Comparison of ENCODE assay signal across 8 cellular contexts in the genomic region with DNA sequence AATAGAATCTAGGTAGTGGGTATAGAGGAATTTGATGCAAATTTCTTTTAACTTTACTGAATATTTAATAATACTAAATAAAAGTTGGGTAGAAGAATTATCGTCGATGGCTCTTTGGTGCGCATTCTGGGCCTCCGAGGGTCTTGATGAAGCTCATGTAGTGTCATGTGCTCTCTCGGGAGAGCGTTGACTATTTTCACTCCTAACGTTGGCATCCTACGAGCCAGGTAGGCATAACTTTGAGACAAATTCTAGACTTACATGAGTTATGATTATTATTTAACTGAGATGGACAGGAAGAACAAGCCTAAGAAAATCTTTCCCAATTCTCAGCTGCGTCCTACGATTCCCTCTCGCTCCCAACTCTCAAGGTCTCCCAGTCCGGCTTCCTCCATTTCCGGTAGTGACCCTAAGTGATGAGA. TPM values are rescaled to one million over a fixed set of nuclear protein-coding genes. Genes with fewer than 3 reads are reported as not detected.
DNase-seq lines count a peak whose midpoint lies in the region; ATAC-seq and TF ChIP-seq lines count a peak whose summit lies in the region.

No MANE protein-coding gene starts in this region.

- WGBS in SK-N-SH (ENCODE audit: low lambda C conversion rate), result 25% methylated on average over 13 of the region's 13 CpGs

- H3K9me2 ChIP-seq in SK-N-SH, result no peaks in the 10 kb centered on the region

- H3F3A ChIP-seq in SK-N-SH (replicated peaks; ENCODE audit: insufficient read depth), result peaks cover 6% of the 10 kb centered on the region

- peaks cover 18% of the 10 kb centered on the region; the same call in 1 of the 2 replicates for H4K20me1 ChIP-seq in SK-N-SH (ENCODE audit: insufficient read depth)

- no peaks in the 10 kb centered on the region for H3K36me3 ChIP-seq in SK-N-SH (replicated peaks in 1 of 2; ENCODE audit: control insufficient read depth in 1 of 2, insufficient read depth in 2 of 2, low read length in 1 of 2)
- H3K36me3 ChIP-seq in adipocyte (ENCODE audit: control insufficient read depth, insufficient read depth, low read length, severe bottlenecking), result no peaks in the 10 kb centered on the region
- H3K36me3 ChIP-seq in kidney epithelial cell (ENCODE audit: control insufficient read depth, insufficient read depth, low read length), result no peaks in the 10 kb centered on the region
- H3K36me3 ChIP-seq in stomach smooth muscle (ENCODE audit: control insufficient read depth in 2 of 2, insufficient read depth in 2 of 2, low read length in 2 of 2), result no peaks in the 10 kb centered on the region

- peak overlapping the region; percentile 77 to 86 for H3K4me3 ChIP-seq in SK-N-SH (ENCODE audit: low read depth in 2 of 2, low read length in 1 of 2)
- H3K4me3 ChIP-seq in adipocyte (ENCODE audit: low read length), result peak overlapping the region; percentile 91
- H3K4me3 ChIP-seq in kidney epithelial cell (ENCODE audit: low read depth, low read length), result peak overlapping the region; percentile 72
- H3K4me3 ChIP-seq in stomach smooth muscle (ENCODE audit: low read length in 2 of 2), result peak overlapping the region; percentile 70 to 88

- CTCF ChIA-PET in SK-N-SH (lab: Yijun Ruan, JAX), result interaction anchor here (0.5 to 1.9 kb wide), 5 partner anchors 12 to 61 kb away, joined by 3 to 5 read pairs (median 3); no protein-coding TSS in a partner anchor

- POLR2A ChIA-PET in SK-N-SH (lab: Yijun Ruan, JAX), result interaction anchor here (0.5 to 1.6 kb wide), 6 partner anchors 10 to 415 kb away, joined by 3 to 5 read pairs (median 4); a partner anchor contains a TSS

- H3K9ac ChIP-seq in SK-N-SH, result peak overlapping the region; percentile 82
- H3K9ac ChIP-seq in adipocyte (ENCODE audit: low read length), result peak overlapping the region; percentile 91
- peak overlapping the region; percentile 69 to 76 for H3K9ac ChIP-seq in stomach smooth muscle (ENCODE audit: low read length in 2 of 2)

- DNase-seq in SK-N-SH, result no peak
- DNase-seq in adipocyte (ENCODE audit: low read depth), result no peak
- no peak for DNase-seq in kidney epithelial cell (ENCODE audit: low read depth)
- no peak for DNase-seq in A172 (ENCODE audit: low spot score)
- DNase-seq in Kasumi-1 (lab: John Stamatoyannopoulos, UW), result no peak

- H3K9me3 ChIP-seq in SK-N-SH (no peaks in the 10 kb centered on the region), adipocyte (ENCODE audit: control insufficient read depth, low read length) (no peaks in the 10 kb centered on the region), stomach smooth muscle (ENCODE audit: control insufficient read depth in 2 of 2, low read length in 2 of 2) (no peaks in the 10 kb centered on the region)

- TF ChIP-seq RAD21 in SK-N-SH (IDR thresholded peaks at IDR 0.05; ENCODE audit: low read length), result no peak

- H2AFZ ChIP-seq in SK-N-SH (ENCODE audit: low read depth), result peak overlapping the region; percentile 96

- peaks cover 30% of the 10 kb centered on the region for H3K79me2 ChIP-seq in SK-N-SH (ENCODE audit: insufficient read depth)

- H3K27ac ChIP-seq in SK-N-SH (ENCODE audit: low read depth in 2 of 2, low read length in 1 of 2) (peak overlapping the region; percentile 60 to 91), stomach smooth muscle (ENCODE audit: low read length) (peak overlapping the region; percentile 77)

- TF ChIP-seq EP300 in SK-N-SH (IDR thresholded peaks at IDR 0.05; ENCODE audit: borderline replicate concordance in 1 of 2, low read depth in 1 of 2, low read length in 1 of 2), result no peak

- no peaks in the 10 kb centered on the region for H3K27me3 ChIP-seq in SK-N-SH (ENCODE audit: insufficient read depth)
- H3K27me3 ChIP-seq in adipocyte (replicated peaks; ENCODE audit: control insufficient read depth, insufficient read depth, low read length), result no peaks in the 10 kb centered on the region
- H3K27me3 ChIP-seq in kidney epithelial cell (ENCODE audit: control insufficient read depth, insufficient read depth, low read length), result no peaks in the 10 kb centered on the region
- no peaks in the 10 kb centered on the region for H3K27me3 ChIP-seq in stomach smooth muscle (ENCODE audit: control insufficient read depth in 1 of 2, insufficient read depth in 2 of 2, low read length in 2 of 2)

- peak overlapping the region; percentile 94 for H3K4me2 ChIP-seq in SK-N-SH

- peaks cover 19 to 30% of the 10 kb centered on the region in 2 experiments; a peak in 3 of 4 replicates for H3K4me1 ChIP-seq in SK-N-SH (ENCODE audit: control insufficient read depth in 1 of 2, insufficient read depth in 2 of 2, low read depth in 1 of 2, low read length in 1 of 2)
- peaks cover 31% of the 10 kb centered on the region for H3K4me1 ChIP-seq in adipocyte (ENCODE audit: control insufficient read depth, insufficient read depth, low read length)
- H3K4me1 ChIP-seq in stomach smooth muscle (ENCODE audit: control insufficient read depth, insufficient read depth, low read length), result peaks cover 19% of the 10 kb centered on the region

- no peak for ATAC-seq in SK-N-SH treated with all-trans-retinoic acid at 6 μM for 48 hours
- no peak for ATAC-seq in HG03354 (IDR thresholded peaks at IDR 0.05; ENCODE audit: poor library complexity, severe bottlenecking, unreplicated experiment)

- TF ChIP-seq CTCF in SK-N-SH (IDR thresholded peaks at IDR 0.05) (no peak), kidney epithelial cell (IDR thresholded peaks at IDR 0.05; ENCODE audit: insufficient read depth, low read length, poor library complexity, severe bottlenecking) (no peak)

TF ChIP-seq in SK-N-SH, 30 proteins besides CTCF, POLR2A, EP300 and RAD21:
- TF ChIP-seq GABPA (IDR thresholded peaks at IDR 0.05; ENCODE audit: low read depth), result no peak
- no peak for TF ChIP-seq JUND (IDR thresholded peaks at IDR 0.05)
- TF ChIP-seq, protein P1, sequence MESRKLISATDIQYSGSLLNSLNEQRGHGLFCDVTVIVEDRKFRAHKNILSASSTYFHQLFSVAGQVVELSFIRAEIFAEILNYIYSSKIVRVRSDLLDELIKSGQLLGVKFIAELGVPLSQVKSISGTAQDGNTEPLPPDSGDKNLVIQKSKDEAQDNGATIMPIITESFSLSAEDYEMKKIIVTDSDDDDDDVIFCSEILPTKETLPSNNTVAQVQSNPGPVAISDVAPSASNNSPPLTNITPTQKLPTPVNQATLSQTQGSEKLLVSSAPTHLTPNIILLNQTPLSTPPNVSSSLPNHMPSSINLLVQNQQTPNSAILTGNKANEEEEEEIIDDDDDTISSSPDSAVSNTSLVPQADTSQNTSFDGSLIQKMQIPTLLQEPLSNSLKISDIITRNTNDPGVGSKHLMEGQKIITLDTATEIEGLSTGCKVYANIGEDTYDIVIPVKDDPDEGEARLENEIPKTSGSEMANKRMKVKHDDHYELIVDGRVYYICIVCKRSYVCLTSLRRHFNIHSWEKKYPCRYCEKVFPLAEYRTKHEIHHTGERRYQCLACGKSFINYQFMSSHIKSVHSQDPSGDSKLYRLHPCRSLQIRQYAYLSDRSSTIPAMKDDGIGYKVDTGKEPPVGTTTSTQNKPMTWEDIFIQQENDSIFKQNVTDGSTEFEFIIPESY (IDR thresholded peaks at IDR 0.05; ENCODE audit: borderline replicate concordance, low read depth), result 0 out of 2 replicates have a peak, but pooled peaks have one; percentile 9

TF ChIP-seq in SK-N-SH treated with all-trans-retinoic acid at 6 μM for 48 hours, 23 proteins besides CTCF, POLR2A, EP300 and RAD21 (continues in another document):
- TF ChIP-seq, protein P2, sequence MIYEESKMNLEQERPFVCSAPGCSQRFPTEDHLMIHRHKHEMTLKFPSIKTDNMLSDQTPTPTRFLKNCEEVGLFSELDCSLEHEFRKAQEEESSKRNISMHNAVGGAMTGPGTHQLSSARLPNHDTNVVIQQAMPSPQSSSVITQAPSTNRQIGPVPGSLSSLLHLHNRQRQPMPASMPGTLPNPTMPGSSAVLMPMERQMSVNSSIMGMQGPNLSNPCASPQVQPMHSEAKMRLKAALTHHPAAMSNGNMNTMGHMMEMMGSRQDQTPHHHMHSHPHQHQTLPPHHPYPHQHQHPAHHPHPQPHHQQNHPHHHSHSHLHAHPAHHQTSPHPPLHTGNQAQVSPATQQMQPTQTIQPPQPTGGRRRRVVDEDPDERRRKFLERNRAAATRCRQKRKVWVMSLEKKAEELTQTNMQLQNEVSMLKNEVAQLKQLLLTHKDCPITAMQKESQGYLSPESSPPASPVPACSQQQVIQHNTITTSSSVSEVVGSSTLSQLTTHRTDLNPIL (CRISPR knock-in tag; IDR thresholded peaks at IDR 0.05; ENCODE audit: low read depth), result no peak
- TF ChIP-seq ARNTL (CRISPR knock-in tag; IDR thresholded peaks at IDR 0.05; ENCODE audit: borderline replicate concordance, low read depth) (no peak), OSR1 (CRISPR knock-in tag; IDR thresholded peaks at IDR 0.05) (no peak), TCF4 (CRISPR knock-in tag; IDR thresholded peaks at IDR 0.05; ENCODE audit: borderline replicate concordance) (no peak), ZC3H10 (CRISPR knock-in tag; IDR thresholded peaks at IDR 0.05) (no peak), ZNF70 (CRISPR knock-in tag; IDR thresholded peaks at IDR 0.05) (no peak), ZFP3 (CRISPR knock-in tag; IDR thresholded peaks at IDR 0.05) (no peak), ISL1 (CRISPR knock-in tag; IDR thresholded peaks at IDR 0.05) (no peak), CSDC2 (CRISPR knock-in tag; IDR thresholded peaks at IDR 0.05) (no peak), RARB (CRISPR knock-in tag; IDR thresholded peaks at IDR 0.05) (no peak), SNAI2 (CRISPR knock-in tag; IDR thresholded peaks at IDR 0.05) (no peak)
- TF ChIP-seq, protein P3, sequence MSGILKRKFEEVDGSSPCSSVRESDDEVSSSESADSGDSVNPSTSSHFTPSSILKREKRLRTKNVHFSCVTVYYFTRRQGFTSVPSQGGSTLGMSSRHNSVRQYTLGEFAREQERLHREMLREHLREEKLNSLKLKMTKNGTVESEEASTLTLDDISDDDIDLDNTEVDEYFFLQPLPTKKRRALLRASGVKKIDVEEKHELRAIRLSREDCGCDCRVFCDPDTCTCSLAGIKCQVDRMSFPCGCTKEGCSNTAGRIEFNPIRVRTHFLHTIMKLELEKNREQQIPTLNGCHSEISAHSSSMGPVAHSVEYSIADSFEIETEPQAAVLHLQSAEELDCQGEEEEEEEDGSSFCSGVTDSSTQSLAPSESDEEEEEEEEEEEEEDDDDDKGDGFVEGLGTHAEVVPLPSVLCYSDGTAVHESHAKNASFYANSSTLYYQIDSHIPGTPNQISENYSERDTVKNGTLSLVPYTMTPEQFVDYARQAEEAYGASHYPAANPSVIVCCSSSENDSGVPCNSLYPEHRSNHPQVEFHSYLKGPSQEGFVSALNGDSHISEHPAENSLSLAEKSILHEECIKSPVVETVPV (CRISPR knock-in tag; IDR thresholded peaks at IDR 0.05), result no peak

RNA-seq across cellular contexts. Expression of a gene that starts 0.6 kb away (rescaled TPM):
- 5.1 and 6.9 TPM in 2 replicates for polyA plus RNA-seq in SK-N-SH (2012; rRNA removed)
- polyA plus RNA-seq in SK-N-SH (2012; cell fraction: cytosol; rRNA removed), result 4.0 and 4.9 TPM in 2 replicates
- 6.8 and 8.3 TPM in 2 replicates for polyA plus RNA-seq in SK-N-SH (2012; cell fraction: nucleus; rRNA removed)
- 0.48 TPM in 1 of 2 replicates, not detected in the other for total RNA-seq in kidney epithelial cell
- total RNA-seq in A172 (2014; rRNA removed; shearing (Covaris generic)), result not detected in 2 replicates

RNA-seq across cellular contexts. Expression of a gene that starts 2.0 kb away (rescaled TPM):
- polyA plus RNA-seq in SK-N-SH (2012; rRNA removed), result 21.7 and 25.1 TPM in 2 replicates
- polyA plus RNA-seq in SK-N-SH (2012; cell fraction: cytosol; rRNA removed), result 19.4 and 20.2 TPM in 2 replicates
- 44.3 and 67.7 TPM in 2 replicates for polyA plus RNA-seq in SK-N-SH (2012; cell fraction: nucleus; rRNA removed)
- 66.5 and 70.7 TPM in 2 replicates for total RNA-seq in kidney epithelial cell
- 58.6 and 59.2 TPM in 2 replicates for total RNA-seq in A172 (2014; rRNA removed; shearing (Covaris generic))
